ENCODE assay signal across 26 cellular contexts in genomic region chr4:182190306-182190705, GRCh38. TPM values are rescaled to one million over a fixed set of nuclear protein-coding genes. Genes with fewer than 3 reads are reported as not detected.
A peak's percentile ranks its signal among the peaks of the same experiment; 100 is the strongest.
DNase-seq lines count a peak whose midpoint lies in the region; ATAC-seq and TF ChIP-seq lines count a peak whose summit lies in the region.
"Had no signal": no experiment of that assay in that cellular context is flagged by ENCODE, and none has a peak within 500 bp of the region (broad histone marks: within the 10 kb centered on the region; RNA-seq: fewer than 3 reads in every experiment).

No MANE protein-coding gene starts in this region.

- H4K8ac ChIP-seq in mesenchymal stem cell (ENCODE audit: low read length) = no peak overlapping the region

- no peaks in the 10 kb centered on the region for H3K9me3 ChIP-seq in cardiac muscle cell (ENCODE audit: low read depth)
- no peaks in the 10 kb centered on the region for H3K9me3 ChIP-seq in mesenchymal stem cell (ENCODE audit: control insufficient read depth, low read length)
- H3K9me3 ChIP-seq in tibial nerve = no peaks in the 10 kb centered on the region
- no peaks in the 10 kb centered on the region for H3K9me3 ChIP-seq in Peyer's patch
- H3K9me3 ChIP-seq: BLaER1, vagina had no signal

- H2BK120ac ChIP-seq in mesenchymal stem cell (ENCODE audit: low read depth, low read length) = no peak overlapping the region

- H3K4me3 ChIP-seq in cardiac muscle cell = no peak overlapping the region
- peak overlapping the region in 1 of 2 experiments; percentile 16 for H3K4me3 ChIP-seq in mesenchymal stem cell (ENCODE audit: insufficient read depth in 1 of 2, low read depth in 1 of 2, low read length in 2 of 2)
- H3K4me3 ChIP-seq in tibial nerve = no peak overlapping the region
- H3K4me3 ChIP-seq in coronary artery = no peak overlapping the region
- no peak overlapping the region for H3K4me3 ChIP-seq in Peyer's patch
- H3K4me3 ChIP-seq: BLaER1, dorsolateral prefrontal cortex, GM12878, vagina had no signal

- WGBS in mesenchymal stem cell = 72% methylated on average over 8 of the region's 8 CpGs
- WGBS in tibial nerve, 2 donors = 54 to 66% methylated on average over 8 of the region's 8 CpGs

- peak overlapping the region; percentile 64 for H3K9ac ChIP-seq in mesenchymal stem cell (ENCODE audit: low read length)
- H3K9ac ChIP-seq: BLaER1 had no signal

- peak overlapping the region; percentile 96 for H2AK5ac ChIP-seq in mesenchymal stem cell (ENCODE audit: low read length, severe bottlenecking)

- TF ChIP-seq EP300 in tibial nerve (IDR thresholded peaks at IDR 0.05) = no peak

- DNase-seq in cardiac muscle cell (ENCODE audit: low read depth in 1 of 2, low spot score in 1 of 2) = peak; percentile 28 to 32
- no peak for DNase-seq in cardiac septum (ENCODE audit: low spot score)
- DNase-seq in SW480 (ENCODE audit: low spot score) = peak; percentile 59
- DNase-seq in mesenchymal stem cell = no peak
- DNase-seq in tibial nerve (ENCODE audit: low spot score in 2 of 2) = no peak
- no peak for DNase-seq in coronary artery (ENCODE audit: low spot score)
- DNase-seq in Peyer's patch = no peak
- no peak for DNase-seq in foreskin keratinocyte
- DNase-seq: ACHN; activated CD4-positive, alpha-beta T cell treated with anti-CD3 and anti-CD28 coated beads, Interleukin-2, amount 50 U/mL, for 1 hour; activated naive CD4-positive, alpha-beta T cell treated with anti-CD3 and anti-CD28 coated beads, Interleukin-2, amount 50 U/mL, for 16 hours; anterior cingulate cortex; central memory CD4-positive, alpha-beta T cell; dorsolateral prefrontal cortex; GOT3; head of caudate nucleus; mammary epithelial cell; NCI-H2081 treated with DMSO at 0.1 percent for 48 hours; occipital lobe; stimulated activated CD4-positive, alpha-beta T cell treated with anti-CD3 and anti-CD28 coated beads, Interleukin-4, amount 100 ng/mL, for 1 hour had no signal

- no peak overlapping the region for H3K18ac ChIP-seq in mesenchymal stem cell (ENCODE audit: low read depth in 1 of 2, low read length in 2 of 2)

- H3K4me2 ChIP-seq in mesenchymal stem cell (ENCODE audit: low read length, poor library complexity, severe bottlenecking) = no peak overlapping the region
- H3K4me2 ChIP-seq: BLaER1 had no signal

- H2BK12ac ChIP-seq in mesenchymal stem cell (ENCODE audit: low read length in 2 of 2) = no peak overlapping the region

- H3K27ac ChIP-seq in cardiac muscle cell (no peak overlapping the region), mesenchymal stem cell (ENCODE audit: low read length, poor library complexity, severe bottlenecking) (no peak overlapping the region), tibial nerve (peak overlapping the region in 3 of 4 donors; percentile 50 to 68 (median 63)), coronary artery (no peak overlapping the region), Peyer's patch (no peak overlapping the region), foreskin keratinocyte (no peak overlapping the region)
- H3K27ac ChIP-seq: BLaER1, dorsolateral prefrontal cortex, HL-60, vagina had no signal

- H2BK15ac ChIP-seq in mesenchymal stem cell (ENCODE audit: low read depth, poor library complexity, severe bottlenecking) = no peak overlapping the region

- TF ChIP-seq POLR2A in tibial nerve (IDR thresholded peaks at IDR 0.05) (no peak), Peyer's patch (IDR thresholded peaks at IDR 0.05) (no peak)

- no peaks in the 10 kb centered on the region for H3K27me3 ChIP-seq in cardiac muscle cell
- H3K27me3 ChIP-seq in mesenchymal stem cell (ENCODE audit: control insufficient read depth in 1 of 2, insufficient read depth in 1 of 2, low read length in 2 of 2) = no peaks in the 10 kb centered on the region
- H3K27me3 ChIP-seq in tibial nerve = no peaks in the 10 kb centered on the region
- H3K27me3 ChIP-seq in Peyer's patch = no peaks in the 10 kb centered on the region
- H3K27me3 ChIP-seq in foreskin keratinocyte = no peaks in the 10 kb centered on the region
- H3K27me3 ChIP-seq: BLaER1, vagina had no signal

- no peak overlapping the region for H3K23ac ChIP-seq in mesenchymal stem cell (ENCODE audit: low read length in 2 of 2)

- H3K36me3 ChIP-seq in cardiac muscle cell (no peaks in the 10 kb centered on the region), mesenchymal stem cell (ENCODE audit: control insufficient read depth in 1 of 2, insufficient read depth in 2 of 2, low read depth in 1 of 2, low read length in 2 of 2) (no peaks in the 10 kb centered on the region), tibial nerve (no peaks in the 10 kb centered on the region), Peyer's patch (no peaks in the 10 kb centered on the region)
- H3K36me3 ChIP-seq: BLaER1, vagina had no signal

- no peak overlapping the region for H2BK5ac ChIP-seq in mesenchymal stem cell (ENCODE audit: low read depth, low read length, poor library complexity, severe bottlenecking)

- intact Hi-C loops in cardiac septum (cut with DNase I) = no loop called here

- H2AFZ ChIP-seq in mesenchymal stem cell (ENCODE audit: low read depth, low read length) = no peak overlapping the region

- H3K4me1 ChIP-seq in cardiac muscle cell (ENCODE audit: low read depth) (peaks cover 7% of the 10 kb centered on the region), mesenchymal stem cell (ENCODE audit: control insufficient read depth, insufficient read depth, low read depth, low read length) (peaks cover 7% of the 10 kb centered on the region), tibial nerve (peaks cover 0 to 39% (median 11%) of the 10 kb centered on the region in 4 donors), Peyer's patch (no peaks in the 10 kb centered on the region), foreskin keratinocyte (peaks cover 17% of the 10 kb centered on the region)
- H3K4me1 ChIP-seq: BLaER1 had no signal

- H4K91ac ChIP-seq in mesenchymal stem cell (ENCODE audit: low read length) = no peak overlapping the region

- peaks cover 19% of the 10 kb centered on the region for H3K79me1 ChIP-seq in mesenchymal stem cell (replicated peaks; ENCODE audit: low read length, poor library complexity, severe bottlenecking)

- no peak overlapping the region for H3K4ac ChIP-seq in mesenchymal stem cell (ENCODE audit: low read depth in 1 of 2, low read length in 2 of 2)

- no peak for TF ChIP-seq CTCF in cardiac muscle cell (IDR thresholded peaks at IDR 0.05; ENCODE audit: low read depth, low read length)
- TF ChIP-seq CTCF in tibial nerve (IDR thresholded peaks at IDR 0.05) = no peak
- TF ChIP-seq CTCF in coronary artery (IDR thresholded peaks at IDR 0.05) = no peak
- TF ChIP-seq CTCF in Peyer's patch (IDR thresholded peaks at IDR 0.05) = no peak
- TF ChIP-seq CTCF in foreskin keratinocyte (conservative IDR thresholded peaks at IDR 0.05) = no peak

- ATAC-seq in foreskin keratinocyte = no peak
- ATAC-seq: GM12878; stimulated activated memory B cell treated with anti-CD40 and anti-IgM and Interleukin-4, amounts not matched to agents 10 μg/mL and 1 μg/mL and 100 μg/mL, for 72 hours had no signal

- H3K14ac ChIP-seq in mesenchymal stem cell (ENCODE audit: low read length in 2 of 2) = no peak overlapping the region

RNA-seq across cellular contexts. Expression of gene TENM3, which starts 52.9 kb away (rescaled TPM):
- total RNA-seq in cardiac muscle cell (23.1 and 24.8 TPM in 2 replicates), cardiac septum (3.9 TPM), tibial nerve (10 to 100 TPM; 19.0 to 60.5 (median 29.4) TPM), Peyer's patch (1 to 10 TPM in 3 of 4 donors, under 1 TPM in 1; 0.18 to 9.4 (median 1.5) TPM), foreskin keratinocyte (24.5 and 30.1 TPM in 2 replicates)
- polyA plus RNA-seq in cardiac muscle cell (7.9 and 12.5 TPM in 2 replicates), foreskin keratinocyte (2.4 and 2.7 TPM in 2 replicates)
- polyA plus RNA-seq in mesenchymal stem cell (2013, experiment 1 of 2) = 0.22 TPM
- polyA plus RNA-seq in mesenchymal stem cell (2013, experiment 2 of 2) = 0.30 TPM
- total RNA-seq: activated T-helper 1 cell treated with anti-CD3 and anti-CD28 coated beads, Interleukin-12 subunit alpha, Interleukin-12 subunit beta, Interleukin-2, Interleukin-4 antibody, amounts not matched to agents 30 ng/mL and 10 ng/mL and 1 ng/mL, durations not matched to agents 14 hours and 24 hours and 36 hours had no signal

Comparison
In these comparisons a context has a peak if more than half of its experiments do, and no peak if none do; other contexts are left out.
1. DNase-seq: peak in cardiac muscle cell (2 of 2) and SW480 (single experiment); none in cardiac septum (single experiment), mesenchymal stem cell (single experiment), tibial nerve (0 of 2), coronary artery (single experiment), Peyer's patch (0 of 3) and foreskin keratinocyte (0 of 2).
2. H3K27ac ChIP-seq: peak in tibial nerve (3 of 4); none in cardiac muscle cell (single experiment), mesenchymal stem cell (single experiment), coronary artery (0 of 2), Peyer's patch (0 of 4) and foreskin keratinocyte (single experiment).